22 cellular contexts compared by ENCODE assay signal in genomic region chr5:180375955-180376354, GRCh38.
"Had no signal": no experiment of that assay in that cellular context is flagged by ENCODE, and none has a peak within 500 bp of the region (broad histone marks: within the 10 kb centered on the region; RNA-seq: fewer than 3 reads in every experiment).

No MANE protein-coding gene starts in this region.

- H3K4me3 ChIP-seq: neural progenitor cell, pancreas, prostate gland, right lobe of liver, sigmoid colon, stomach, testis, tibial artery, transverse colon, upper lobe of right lung, uterus had no signal

- H3K27ac ChIP-seq: neural progenitor cell, pancreas, prostate gland, right lobe of liver, sigmoid colon, stomach, testis, tibial artery, transverse colon, upper lobe of right lung, uterus had no signal

- H3K27me3 ChIP-seq: neural progenitor cell, pancreas, right lobe of liver, sigmoid colon, testis, transverse colon, upper lobe of right lung, uterus had no signal

- H3K9me3 ChIP-seq: pancreas, prostate gland, right lobe of liver, sigmoid colon, stomach, testis, tibial artery, transverse colon, upper lobe of right lung, uterus had no signal

- H3K4me1 ChIP-seq: neural progenitor cell, pancreas, prostate gland, right lobe of liver, sigmoid colon, stomach, testis, transverse colon, upper lobe of right lung, uterus had no signal

- ATAC-seq: naive thymus-derived CD4-positive, alpha-beta T cell; natural killer cell; pancreas; right cardiac atrium; right lobe of liver; stimulated activated effector memory CD8-positive, alpha-beta T cell treated with anti-CD3 and anti-CD28 coated beads, Interleukin-12 subunit alpha, Interleukin-12 subunit beta, amount 100 ng/mL, for 72 hours; stimulated activated naive B cell treated with anti-CD40 and anti-IgM and Interleukin-4, amounts not matched to agents 10 μg/mL and 1 μg/mL and 100 μg/mL, for 72 hours; upper lobe of right lung had no signal

- DNase-seq: naive thymus-derived CD4-positive, alpha-beta T cell; natural killer cell; pancreas; right cardiac atrium; right lobe of liver; sigmoid colon; small intestine; stimulated activated CD4-positive, alpha-beta T cell treated with anti-CD3 and anti-CD28 coated beads, Interleukin-15, amount 100 ng/mL, for 24 hours; stimulated activated CD4-positive, alpha-beta T cell treated with anti-CD3 and anti-CD28 coated beads, Interleukin-2, amount 100 ng/mL, for 24 hours; stimulated activated CD4-positive, alpha-beta T cell treated with anti-CD3 and anti-CD28 coated beads, Interleukin-2, amount 100 ng/mL, for 48 hours; stimulated activated CD4-positive, alpha-beta T cell treated with anti-CD3 and anti-CD28 coated beads, Interleukin-4, amount 100 ng/mL, for 24 hours; stimulated activated naive B cell treated with anti-CD40 and anti-IgM and Interleukin-4, amounts not matched to agents 10 μg/mL and 1 μg/mL and 100 μg/mL, for 72 hours; stimulated activated naive CD4-positive, alpha-beta T cell treated with Interleukin-2 at 50 U/mL for 16 hours; stomach; testis; tibial artery; transverse colon; upper lobe of right lung; uterus had no signal

- H2AFZ ChIP-seq: neural progenitor cell had no signal

- H3K4me2 ChIP-seq: neural progenitor cell had no signal

- H3K36me3 ChIP-seq: neural progenitor cell, pancreas, prostate gland, right lobe of liver, sigmoid colon, stomach, tibial artery, transverse colon, upper lobe of right lung, uterus had no signal
